ENCODE assay signal across 8 cellular contexts in the genomic region with DNA sequence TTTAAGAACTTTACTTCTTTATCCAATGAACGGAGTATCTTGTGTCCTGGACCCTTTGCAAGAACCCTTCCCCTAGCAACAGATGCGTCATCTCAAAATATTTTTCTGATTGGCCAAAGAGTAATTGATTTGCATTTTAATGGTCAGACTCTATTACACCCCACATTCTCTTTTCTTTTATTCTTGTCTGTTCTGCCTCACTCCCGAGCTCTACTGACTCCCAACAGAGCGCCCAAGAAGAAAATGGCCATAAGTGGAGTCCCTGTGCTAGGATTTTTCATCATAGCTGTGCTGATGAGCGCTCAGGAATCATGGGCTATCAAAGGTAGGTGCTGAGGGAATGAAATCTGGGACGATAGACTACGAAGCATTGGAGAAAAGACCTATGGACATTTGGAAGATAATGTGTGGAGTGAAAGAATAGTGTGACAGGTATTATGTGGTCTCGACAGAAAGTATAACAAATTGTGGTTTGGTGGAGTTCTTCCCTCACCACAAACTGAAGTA. TPM values are rescaled to one million over a fixed set of nuclear protein-coding genes. Genes with fewer than 3 reads are reported as not detected.
A peak's percentile ranks its signal among the peaks of the same experiment; 100 is the strongest.
DNase-seq lines count a peak whose midpoint lies in the region; ATAC-seq, FAIRE-seq and TF ChIP-seq lines count a peak whose summit lies in the region.

A gene (plus strand): TSS at position 180 of the 507 bp plus-strand sequence. CDS start 64 bp downstream, at position 244.

- H3K4me3 Mint-ChIP-seq in Calu3 (ENCODE audit: low read depth, unreplicated experiment), result peak within 1 kb of the TSS; percentile 95
- peak within 1 kb of the TSS; percentile 47 to 69 for H3K4me3 Mint-ChIP-seq in stimulated activated naive CD8-positive, alpha-beta T cell treated with anti-CD3 and anti-CD28 coated beads, Interleukin-15, amount 100 ng/mL, for 72 hours

- no peaks in the 10 kb centered on the region for H3K4me1 ChIP-seq in breast epithelium

- H3K27ac Mint-ChIP-seq in Calu3 (ENCODE audit: unreplicated experiment), result peak within 1 kb of the TSS; percentile 93
- H3K27ac Mint-ChIP-seq in stimulated activated naive CD8-positive, alpha-beta T cell treated with anti-CD3 and anti-CD28 coated beads, Interleukin-15, amount 100 ng/mL, for 72 hours, result peak within 1 kb of the TSS in 1 of 2 donors; percentile 49

- peaks cover 2% of the 10 kb centered on the region for H3K9me3 Mint-ChIP-seq in Calu3 (ENCODE audit: low read depth, unreplicated experiment)
- H3K9me3 Mint-ChIP-seq in stimulated activated naive CD8-positive, alpha-beta T cell treated with anti-CD3 and anti-CD28 coated beads, Interleukin-15, amount 100 ng/mL, for 72 hours, result no peaks in the 10 kb centered on the region

- intact Hi-C loops in Calu3 (cut with micrococcal nuclease; ENCODE audit: unreplicated experiment) (no loop called here), breast epithelium (cut with DNase I; ENCODE audit: low total_unique reads) (no loop called here)

- ATAC-seq in GM19043 (IDR thresholded peaks at IDR 0.05; ENCODE audit: low read depth, unreplicated experiment) (peak; percentile 73), HG03159 (IDR thresholded peaks at IDR 0.05; ENCODE audit: unreplicated experiment) (peak; percentile 71)
- peak; percentile 81 for ATAC-seq in stimulated activated naive CD8-positive, alpha-beta T cell treated with anti-CD3 and anti-CD28 coated beads, Interleukin-15, amount 100 ng/mL, for 72 hours

- H3K27me3 ChIP-seq in breast epithelium, result no peaks in the 10 kb centered on the region
- H3K27me3 ChIP-seq in MG63, result no peaks in the 10 kb centered on the region

- H3K4me1 Mint-ChIP-seq in Calu3 (ENCODE audit: low read depth, unreplicated experiment), result peaks cover 11% of the 10 kb centered on the region
- peaks cover 12% of the 10 kb centered on the region for H3K4me1 Mint-ChIP-seq in stimulated activated naive CD8-positive, alpha-beta T cell treated with anti-CD3 and anti-CD28 coated beads, Interleukin-15, amount 100 ng/mL, for 72 hours

- H3K9me3 ChIP-seq in breast epithelium, result no peaks in the 10 kb centered on the region
- H3K9me3 ChIP-seq in MG63, result no peaks in the 10 kb centered on the region

- H3K36me3 Mint-ChIP-seq in Calu3 (ENCODE audit: insufficient read depth, unreplicated experiment), result peaks cover 12% of the 10 kb centered on the region

- H3K27me3 Mint-ChIP-seq in Calu3 (ENCODE audit: unreplicated experiment), result peaks cover 37% of the 10 kb centered on the region
- H3K27me3 Mint-ChIP-seq in stimulated activated naive CD8-positive, alpha-beta T cell treated with anti-CD3 and anti-CD28 coated beads, Interleukin-15, amount 100 ng/mL, for 72 hours, result peaks cover 45% of the 10 kb centered on the region

- no peak for TF ChIP-seq POLR2A in breast epithelium (IDR thresholded peaks at IDR 0.05)

- FAIRE-seq in RCC 7860 (lab: Jason Lieb, UNC), result no peak

- no peaks in the 10 kb centered on the region for H3K36me3 ChIP-seq in breast epithelium
- H3K36me3 ChIP-seq in MG63, result no peaks in the 10 kb centered on the region

- no TSS peak for BruUV-seq in Calu3 (replicated peaks; lab: Mats Ljungman, UMichigan)

- peak within 1 kb of the TSS; percentile 38 to 62 (median 44) for H3K4me3 ChIP-seq in breast epithelium
- no peak within 1 kb of the TSS for H3K4me3 ChIP-seq in MG63

- TF ChIP-seq CTCF in Calu3 (IDR thresholded peaks at IDR 0.05; ENCODE audit: unreplicated experiment) (no peak), breast epithelium (IDR thresholded peaks at IDR 0.05) (no peak)

- CTCF ChIA-PET in Calu3 (lab: Charles Lee), result interaction anchor here (0.7 kb wide), 1 partner anchor 252 kb away, joined by 5 read pairs; no protein-coding TSS in a partner anchor

- peak; percentile 77 for DNase-seq in Calu3
- DNase-seq in RCC 7860 (ENCODE audit: low spot score), result peak; percentile 16
- DNase-seq in breast epithelium (ENCODE audit: low spot score in 2 of 2), result no peak
- DNase-seq in iPS-NIHi11 (ENCODE audit: low spot score), result peak; percentile 64
- peak; percentile 21 to 60 for DNase-seq in stimulated activated naive CD8-positive, alpha-beta T cell treated with anti-CD3 and anti-CD28 coated beads, Interleukin-15, amount 100 ng/mL, for 72 hours
- DNase-seq in MG63, result no peak

- peak within 1 kb of the TSS; percentile 34 to 46 for H3K27ac ChIP-seq in breast epithelium

RNA-seq across cellular contexts. Expression of the gene that starts here (rescaled TPM):
- total RNA-seq in Calu3 (2022), result 173 and 283 TPM in 2 replicates
- 100 to 1,000 TPM; 237 to 259 (median 238) TPM for total RNA-seq in breast epithelium
- total RNA-seq in MG63 (2014; rRNA removed; shearing (Covaris generic); ENCODE audit: low replicate concordance), result not detected in 2 replicates

Comparison
In these comparisons a context has a peak if more than half of its experiments do, and no peak if none do; other contexts are left out.
1. RNA of the gene that starts here (total RNA-seq): 173 to 283 TPM in Calu3 and 237 to 259 TPM in breast epithelium; not detected in MG63; every median in the first group is over 100 times any median in the second.
2. DNase-seq: peak in Calu3 (single experiment), RCC 7860 (single experiment), iPS-NIHi11 (single experiment) and stimulated activated naive CD8-positive, alpha-beta T cell treated with anti-CD3 and anti-CD28 coated beads, Interleukin-15, amount 100 ng/mL, for 72 hours (2 of 2); none in breast epithelium (0 of 2) and MG63 (single experiment).
3. Peak in every context shown above with its lines, with median percentiles within 50 percentile points of each other: ATAC-seq.